Comparison of ENCODE assay signal across 8 cellular contexts in the genomic region with DNA sequence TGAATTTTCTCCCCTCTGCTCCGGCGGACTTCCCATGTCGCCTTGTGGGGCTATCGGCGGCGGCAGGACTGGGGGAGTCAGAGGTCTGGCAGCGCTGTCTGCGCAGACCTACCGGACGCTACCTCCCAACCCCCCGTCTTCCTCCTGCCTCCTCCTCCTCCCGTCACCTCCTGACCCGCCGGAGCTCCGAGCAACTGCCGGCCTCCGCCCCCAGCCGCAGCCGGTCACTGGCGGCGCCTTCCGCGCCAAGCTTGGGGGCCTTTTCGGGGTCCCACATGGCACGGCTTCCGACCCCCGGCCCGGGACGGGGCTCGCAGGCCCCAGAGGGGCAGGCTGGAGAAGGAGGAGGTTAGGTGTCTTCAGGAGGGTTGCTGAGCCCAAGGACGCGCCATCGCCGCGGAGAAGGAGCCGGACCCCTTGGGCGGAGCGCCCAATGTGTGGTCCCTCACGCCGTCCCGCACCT. TPM values are rescaled to one million over a fixed set of nuclear protein-coding genes. Genes with fewer than 3 reads are reported as not detected.
A peak's percentile ranks its signal among the peaks of the same experiment; 100 is the strongest.
DNase-seq lines count a peak whose midpoint lies in the region; ATAC-seq, FAIRE-seq and TF ChIP-seq lines count a peak whose summit lies in the region.
"Not testable (repeated sequence)": the region's sequence is repeated elsewhere in the genome, so short reads cannot be mapped to it uniquely, and the experiment has no call there.

No MANE protein-coding gene starts in this region.

- not testable (repeated sequence) for FAIRE-seq in small intestine (lab: Jason Lieb, UNC)

- ATAC-seq in GM19452 (IDR thresholded peaks at IDR 0.05; ENCODE audit: unreplicated experiment): peak; percentile 62
- ATAC-seq in HG02981 (IDR thresholded peaks at IDR 0.05; ENCODE audit: unreplicated experiment): peak; percentile 52
- ATAC-seq in lower lobe of right lung: peak; percentile 87 to 93

- not testable (repeated sequence) for H3K27me3 Mint-ChIP-seq in activated T-helper 2 cell treated with anti-CD3 and anti-CD28 coated beads, Interferon-gamma antibody, Interleukin-2, Interleukin-4, amounts not matched to agents 10 μg/mL and 5 μg/mL and 100 μg/mL, durations not matched to agents 14 hours and 24 hours and 36 hours (ENCODE audit: low read depth)

- DNase-seq in NB4 (ENCODE audit: low read depth): peak; percentile 53
- DNase-seq in activated T-helper 2 cell treated with anti-CD3 and anti-CD28 coated beads, Interferon-gamma antibody, Interleukin-2, Interleukin-4, amounts not matched to agents 10 μg/mL and 5 μg/mL and 100 μg/mL, durations not matched to agents 14 hours and 24 hours and 36 hours (ENCODE audit: low spot score); epithelial cell of prostate (ENCODE audit: low read depth, low spot score); lower lobe of right lung; small intestine: not testable (repeated sequence)

- not testable (repeated sequence) for TF ChIP-seq POLR2A in NB4 (IDR thresholded peaks at IDR 0.05; ENCODE audit: extremely low read depth, insufficient read length)

- WGBS in small intestine, 3 donors: 0% methylated on average over 1 to 19 of the region's 41 CpGs

- H3K4me1 ChIP-seq in lower lobe of right lung: peaks cover 23% of the 10 kb centered on the region
- not testable (repeated sequence) for H3K4me1 ChIP-seq in small intestine (ENCODE audit: control insufficient read depth in 2 of 2, insufficient read depth in 1 of 2, low read depth in 1 of 2, low read length in 1 of 2)

- peaks cover 23% of the 10 kb centered on the region for H3K36me3 Mint-ChIP-seq in activated T-helper 2 cell treated with anti-CD3 and anti-CD28 coated beads, Interferon-gamma antibody, Interleukin-2, Interleukin-4, amounts not matched to agents 10 μg/mL and 5 μg/mL and 100 μg/mL, durations not matched to agents 14 hours and 24 hours and 36 hours (ENCODE audit: low read depth)

- H3K27ac ChIP-seq in C4-2B (peak overlapping the region; percentile 99), epithelial cell of prostate (peak overlapping the region; percentile 93), lower lobe of right lung (peak overlapping the region; percentile 74), small intestine (ENCODE audit: low read depth in 1 of 2, low read length in 1 of 2) (peak overlapping the region; percentile 62 to 95)

- peaks cover 26% of the 10 kb centered on the region for H3K4me1 Mint-ChIP-seq in activated T-helper 2 cell treated with anti-CD3 and anti-CD28 coated beads, Interferon-gamma antibody, Interleukin-2, Interleukin-4, amounts not matched to agents 10 μg/mL and 5 μg/mL and 100 μg/mL, durations not matched to agents 14 hours and 24 hours and 36 hours (ENCODE audit: low read depth)

- peak overlapping the region; percentile 98 for H3K4me3 ChIP-seq in NB4 (ENCODE audit: low read depth, low read length)
- H3K4me3 ChIP-seq in lower lobe of right lung: peak overlapping the region; percentile 63
- H3K4me3 ChIP-seq in small intestine (ENCODE audit: low read depth in 1 of 2, low read length in 2 of 2): peak overlapping the region in 1 of 2 donors; percentile 74

- H3K27me3 ChIP-seq in lower lobe of right lung (ENCODE audit: low read depth); small intestine (ENCODE audit: control insufficient read depth in 2 of 2, insufficient read depth in 2 of 2, low read length in 2 of 2): not testable (repeated sequence)

- H3K9me3 Mint-ChIP-seq in activated T-helper 2 cell treated with anti-CD3 and anti-CD28 coated beads, Interferon-gamma antibody, Interleukin-2, Interleukin-4, amounts not matched to agents 10 μg/mL and 5 μg/mL and 100 μg/mL, durations not matched to agents 14 hours and 24 hours and 36 hours: not testable (repeated sequence)

- TF ChIP-seq CTCF in C4-2B (conservative IDR thresholded peaks at IDR 0.05); NB4 (IDR thresholded peaks at IDR 0.05; ENCODE audit: low read depth, low read length); lower lobe of right lung (IDR thresholded peaks at IDR 0.05): not testable (repeated sequence)

- intact Hi-C loops in activated T-helper 2 cell treated with anti-CD3 and anti-CD28 coated beads, Interferon-gamma antibody, Interleukin-2, Interleukin-4, amounts not matched to agents 10 μg/mL and 5 μg/mL and 100 μg/mL, durations not matched to agents 14 hours and 24 hours and 36 hours (cut with micrococcal nuclease): loop anchor here (5.0 kb wide), 1 partner anchor 645 kb away; a partner anchor contains a TSS
- intact Hi-C loops in lower lobe of right lung (cut with DNase I): not testable (repeated sequence)

- not testable (repeated sequence) for H3K36me3 ChIP-seq in lower lobe of right lung; small intestine (ENCODE audit: control insufficient read depth in 2 of 2, insufficient read depth in 2 of 2, low read length in 2 of 2)

- H3K4me3 Mint-ChIP-seq in activated T-helper 2 cell treated with anti-CD3 and anti-CD28 coated beads, Interferon-gamma antibody, Interleukin-2, Interleukin-4, amounts not matched to agents 10 μg/mL and 5 μg/mL and 100 μg/mL, durations not matched to agents 14 hours and 24 hours and 36 hours (ENCODE audit: low read depth): peak overlapping the region; percentile 95

- H3K27ac Mint-ChIP-seq in activated T-helper 2 cell treated with anti-CD3 and anti-CD28 coated beads, Interferon-gamma antibody, Interleukin-2, Interleukin-4, amounts not matched to agents 10 μg/mL and 5 μg/mL and 100 μg/mL, durations not matched to agents 14 hours and 24 hours and 36 hours: peak overlapping the region; percentile 98

- H3K9me3 ChIP-seq in lower lobe of right lung; small intestine (ENCODE audit: control insufficient read depth, low read depth): not testable (repeated sequence)

RNA-seq across cellular contexts. Expression of a gene that starts 0.3 kb away (rescaled TPM):
- 4.6 and 5.0 TPM in 2 replicates for total RNA-seq in activated T-helper 2 cell treated with anti-CD3 and anti-CD28 coated beads, Interferon-gamma antibody, Interleukin-2, Interleukin-4, amounts not matched to agents 10 μg/mL and 5 μg/mL and 100 μg/mL, durations not matched to agents 14 hours and 24 hours and 36 hours
- 11.4 TPM for total RNA-seq in lower lobe of right lung
- polyA plus RNA-seq in small intestine: 1 to 10 TPM in 2 of 3 donors, under 1 TPM in 1; 0.89 to 2.1 (median 1.4) TPM

RNA-seq across cellular contexts. Expression of a gene that starts 0.9 kb away (rescaled TPM):
- total RNA-seq in activated T-helper 2 cell treated with anti-CD3 and anti-CD28 coated beads, Interferon-gamma antibody, Interleukin-2, Interleukin-4, amounts not matched to agents 10 μg/mL and 5 μg/mL and 100 μg/mL, durations not matched to agents 14 hours and 24 hours and 36 hours: 128 and 139 TPM in 2 replicates
- total RNA-seq in lower lobe of right lung: 21.2 TPM
- 10 to 100 TPM; 22.0 to 31.1 (median 27.5) TPM for polyA plus RNA-seq in small intestine

RNA-seq across cellular contexts. Expression of a gene that starts 40.8 kb away (rescaled TPM):
- total RNA-seq in activated T-helper 2 cell treated with anti-CD3 and anti-CD28 coated beads, Interferon-gamma antibody, Interleukin-2, Interleukin-4, amounts not matched to agents 10 μg/mL and 5 μg/mL and 100 μg/mL, durations not matched to agents 14 hours and 24 hours and 36 hours: 6.2 and 8.0 TPM in 2 replicates
- 5.6 TPM for total RNA-seq in lower lobe of right lung
- 1 to 10 TPM in 1 of 3 donors, under 1 TPM in 2; under 0.01 to 1.1 (median 0.27) TPM for polyA plus RNA-seq in small intestine
